ENCODE assay signal across 30 cellular contexts in genomic region chr1:45395051-45395450, GRCh38. TPM values are rescaled to one million over a fixed set of nuclear protein-coding genes. Genes with fewer than 3 reads are reported as not detected.
DNase-seq lines count a peak whose midpoint lies in the region; ATAC-seq and TF ChIP-seq lines count a peak whose summit lies in the region.
"Had no signal": no experiment of that assay in that cellular context is flagged by ENCODE, and none has a peak within 500 bp of the region (broad histone marks: within the 10 kb centered on the region; RNA-seq: fewer than 3 reads in every experiment).

No MANE protein-coding gene starts in this region.

- no peak overlapping the region for H3K4me2 ChIP-seq in PC-3 (ENCODE audit: low read length)

- DNase-seq in CD14-positive monocyte (ENCODE audit: low spot score) (no peak), activated B cell treated with CpG ODN at 0.5 μM for 24 hours (no peak), natural killer cell (no peak), cerebellar cortex (ENCODE audit: low spot score) (no peak), PC-3 (no peak)
- no peak for DNase-seq in central memory CD4-positive, alpha-beta T cell
- DNase-seq: activated naive CD4-positive, alpha-beta T cell treated with Interleukin-2 at 50 U/mL for 16 hours; cerebellar nuclear complex; DMS79; esophagus squamous epithelium; foreskin melanocyte; GDM1; heart right ventricle; Karpas-422; kidney; NCI-H1048; NCI-H1694 treated with DMSO at 0.1 percent for 48 hours; nucleus accumbens; sigmoid colon; stimulated activated CD4-positive, alpha-beta T cell treated with anti-CD3 and anti-CD28 coated beads, Interleukin-4, amount 100 ng/mL, for 24 hours; substantia nigra; trophoblast cell had no signal

- TF ChIP-seq CTCF in CD14-positive monocyte (IDR thresholded peaks at IDR 0.05) (no peak), HEK293 (tag by site-specific recombination; IDR thresholded peaks at IDR 0.05) (no peak), activated B cell treated with CpG ODN at 0.5 μM for 24 hours (IDR thresholded peaks at IDR 0.05) (no peak), natural killer cell (IDR thresholded peaks at IDR 0.05) (no peak), PC-3 (conservative IDR thresholded peaks at IDR 0.05; ENCODE audit: low read depth, low read length) (no peak)

- ATAC-seq in activated B cell treated with CpG ODN at 0.5 μM for 24 hours (ENCODE audit: low read depth) (no peak), natural killer cell (no peak), GM21717 (IDR thresholded peaks at IDR 0.05; ENCODE audit: unreplicated experiment) (no peak), PC-3 (no peak)

- BruUV-seq in PC-3 (replicated peaks; lab: Mats Ljungman, UMichigan) = no TSS peak

- H3K4me1 ChIP-seq in HEK293 (ENCODE audit: control insufficient read depth, insufficient read depth, low read length) (no peaks in the 10 kb centered on the region), PC-3 (ENCODE audit: insufficient read depth, low read length) (peaks cover 8% of the 10 kb centered on the region; the same call in 1 of the 2 replicates)
- H3K4me1 ChIP-seq: prostate gland, sigmoid colon had no signal

- H3K4me1 Mint-ChIP-seq in CD14-positive monocyte = peaks cover 41% of the 10 kb centered on the region
- H3K4me1 Mint-ChIP-seq in activated B cell treated with CpG ODN at 0.5 μM for 24 hours = peaks cover 52% of the 10 kb centered on the region
- H3K4me1 Mint-ChIP-seq in natural killer cell = peaks cover 10 to 17% of the 10 kb centered on the region in 2 donors

- POLR2A ChIA-PET in HEK293 (lab: Yijun Ruan, JAX) (no interaction called here), activated B cell treated with CpG ODN at 0.5 μM for 24 hours (lab: Charles Lee) (interaction anchor here (0.7 to 4.0 kb wide), 9 partner anchors 11 to 189 kb away, joined by 3 to 70 read pairs (median 11); partner anchors contain the start of genes MUTYH, NASP, TESK2 and TOE1), PC-3 (lab: Charles Lee; ENCODE audit: unreplicated experiment) (no interaction called here)

- H3K9me3 Mint-ChIP-seq in CD14-positive monocyte (no peaks in the 10 kb centered on the region), activated B cell treated with CpG ODN at 0.5 μM for 24 hours (no peaks in the 10 kb centered on the region), natural killer cell (no peaks in the 10 kb centered on the region)
- H3K9me3 Mint-ChIP-seq: activated T-cell treated with anti-CD3 and anti-CD28 coated beads, Interleukin-2, amount 50 U/mL, for 72 hours; mesothelial cell of epicardium; T-helper 1 cell treated with Interleukin-12 subunit alpha and Interleukin-12 subunit beta and Interleukin-4 antibody, amounts not matched to agents 30 μg/mL and 1 μg/mL, for 36 hours had no signal

- no peak overlapping the region for H3K4me3 Mint-ChIP-seq in CD14-positive monocyte
- peak overlapping the region; percentile 6 for H3K4me3 Mint-ChIP-seq in activated B cell treated with CpG ODN at 0.5 μM for 24 hours
- H3K4me3 Mint-ChIP-seq in natural killer cell = no peak overlapping the region
- H3K4me3 Mint-ChIP-seq: mesothelial cell of epicardium; T-helper 1 cell treated with Interleukin-12 subunit alpha and Interleukin-12 subunit beta and Interleukin-4 antibody, amounts not matched to agents 30 μg/mL and 1 μg/mL, for 36 hours had no signal

- H3K36me3 Mint-ChIP-seq in CD14-positive monocyte (no peaks in the 10 kb centered on the region), activated B cell treated with CpG ODN at 0.5 μM for 24 hours (ENCODE audit: low read depth) (peaks cover 5% of the 10 kb centered on the region), natural killer cell (no peaks in the 10 kb centered on the region)
- H3K36me3 Mint-ChIP-seq: mesothelial cell of epicardium had no signal

- H3K27me3 ChIP-seq in PC-3 (ENCODE audit: low read length) = no peaks in the 10 kb centered on the region
- H3K27me3 ChIP-seq: esophagus squamous epithelium, heart right ventricle, sigmoid colon had no signal

- H3K27me3 Mint-ChIP-seq in CD14-positive monocyte (ENCODE audit: low read depth in 3 of 3) (peaks cover 0 to 1% (median 0%) of the 10 kb centered on the region in 3 donors), activated B cell treated with CpG ODN at 0.5 μM for 24 hours (no peaks in the 10 kb centered on the region), natural killer cell (ENCODE audit: low read depth in 2 of 2) (no peaks in the 10 kb centered on the region)

- H3K27ac ChIP-seq in HEK293 (ENCODE audit: extremely low read depth, low read depth, low read length) (no peak overlapping the region), PC-3 (ENCODE audit: low read length) (no peak overlapping the region)
- H3K27ac ChIP-seq: C4-2B, prostate gland, SK-N-MC had no signal

- no peaks in the 10 kb centered on the region for H3K9me3 ChIP-seq in HEK293 (ENCODE audit: control insufficient read depth, insufficient read depth, low read depth, low read length)
- no peaks in the 10 kb centered on the region for H3K9me3 ChIP-seq in PC-3 (ENCODE audit: low read length)
- H3K9me3 ChIP-seq: esophagus squamous epithelium, heart right ventricle, prostate gland, sigmoid colon had no signal

- H3K27ac Mint-ChIP-seq in CD14-positive monocyte (peak overlapping the region; percentile 95 to 99 (median 98)), activated B cell treated with CpG ODN at 0.5 μM for 24 hours (peak overlapping the region; percentile 94), natural killer cell (peak overlapping the region; percentile 25 to 67)
- H3K27ac Mint-ChIP-seq: mesothelial cell of epicardium; T-helper 1 cell treated with Interleukin-12 subunit alpha and Interleukin-12 subunit beta and Interleukin-4 antibody, amounts not matched to agents 30 μg/mL and 1 μg/mL, for 36 hours had no signal

- no peaks in the 10 kb centered on the region for H4K20me1 ChIP-seq in PC-3 (ENCODE audit: low read length)

- H3K4me3 ChIP-seq in HEK293 (ENCODE audit: low read depth, low read length) (no peak overlapping the region), PC-3 (ENCODE audit: low read length) (no peak overlapping the region)
- H3K4me3 ChIP-seq: esophagus squamous epithelium, heart right ventricle, prostate gland, sigmoid colon, SK-N-MC had no signal

- no peak overlapping the region for H3K9ac ChIP-seq in PC-3 (ENCODE audit: low read length)

- H3K36me3 ChIP-seq in HEK293 (ENCODE audit: control insufficient read depth in 2 of 2, insufficient read depth in 1 of 2, low read length in 2 of 2) = no peaks in the 10 kb centered on the region
- H3K36me3 ChIP-seq in PC-3 (ENCODE audit: low read depth, low read length) = no peaks in the 10 kb centered on the region
- H3K36me3 ChIP-seq: esophagus squamous epithelium, heart right ventricle, prostate gland, sigmoid colon had no signal

- no peaks in the 10 kb centered on the region for H3K79me2 ChIP-seq in PC-3 (ENCODE audit: low read length)

- intact Hi-C loops in CD14-positive monocyte (cut with micrococcal nuclease) = no loop called here
- intact Hi-C loops in activated B cell treated with CpG ODN at 0.5 μM for 24 hours (cut with micrococcal nuclease) = no loop called here
- intact Hi-C loops in natural killer cell (cut with micrococcal nuclease) = no loop called here
- intact Hi-C loops in PC-3 (cut with micrococcal nuclease) = no loop called here

- H3K9me2 ChIP-seq in PC-3 (replicated peaks; ENCODE audit: low read length) = no peaks in the 10 kb centered on the region

- CTCF ChIA-PET in HEK293 (lab: Yijun Ruan, JAX) (interaction anchor here (0.6 to 1.2 kb wide), 3 partner anchors 33 to 35 kb away, joined by 3 to 4 read pairs (median 4); no protein-coding TSS in a partner anchor), activated B cell treated with CpG ODN at 0.5 μM for 24 hours (lab: Charles Lee) (interaction anchor here (0.9 to 2.6 kb wide), 4 partner anchors 17 to 381 kb away, joined by 3 to 10 read pairs (median 3); no protein-coding TSS in a partner anchor), PC-3 (lab: Charles Lee) (no interaction called here)

- no peaks in the 10 kb centered on the region for H3F3A ChIP-seq in PC-3 (ENCODE audit: low read length, unreplicated experiment)

- H2AFZ ChIP-seq in PC-3 (ENCODE audit: low read length) = no peak overlapping the region

TF ChIP-seq in HEK293, 187 proteins besides CTCF, POLR2A, EP300 and RAD21:
- peak; percentile 34; the same call in 1 of the 2 replicates for TF ChIP-seq PRDM10 (tag by site-specific recombination; IDR thresholded peaks at IDR 0.05)
- TF ChIP-seq KLF1 (tag by site-specific recombination; IDR thresholded peaks at IDR 0.05) = no peak

RNA-seq across cellular contexts. Expression of gene MUTYH, which starts 54.8 kb away (rescaled TPM):
- 1 to 10 TPM; 6.7 to 8.1 TPM for polyA plus RNA-seq in CD14-positive monocyte
- total RNA-seq in activated B cell treated with CpG ODN at 0.5 μM for 24 hours (61.0 and 63.0 TPM in 2 replicates), natural killer cell (10 to 100 TPM; 44.0 to 55.6 (median 51.5) TPM), PC-3 (2014; rRNA removed) (21.4 and 22.8 TPM in 2 replicates)

RNA-seq across cellular contexts. Expression of gene TOE1, which starts 55.1 kb away (rescaled TPM):
- 1 to 10 TPM; 3.9 to 5.8 TPM for polyA plus RNA-seq in CD14-positive monocyte
- total RNA-seq in activated B cell treated with CpG ODN at 0.5 μM for 24 hours = 24.6 and 25.3 TPM in 2 replicates
- 10 to 100 TPM; 23.2 to 36.8 (median 28.2) TPM for total RNA-seq in natural killer cell
- 18.2 and 19.5 TPM in 2 replicates for total RNA-seq in PC-3 (2014; rRNA removed)

Comparison
In these comparisons a context has a peak if more than half of its experiments do, and no peak if none do; other contexts are left out.
1. H3K27ac Mint-ChIP-seq: peak in every context shown above with its lines; median percentile 98 in CD14-positive monocyte; 94 in activated B cell treated with CpG ODN at 0.5 μM for 24 hours; 46 in natural killer cell.